In the genomic region with DNA sequence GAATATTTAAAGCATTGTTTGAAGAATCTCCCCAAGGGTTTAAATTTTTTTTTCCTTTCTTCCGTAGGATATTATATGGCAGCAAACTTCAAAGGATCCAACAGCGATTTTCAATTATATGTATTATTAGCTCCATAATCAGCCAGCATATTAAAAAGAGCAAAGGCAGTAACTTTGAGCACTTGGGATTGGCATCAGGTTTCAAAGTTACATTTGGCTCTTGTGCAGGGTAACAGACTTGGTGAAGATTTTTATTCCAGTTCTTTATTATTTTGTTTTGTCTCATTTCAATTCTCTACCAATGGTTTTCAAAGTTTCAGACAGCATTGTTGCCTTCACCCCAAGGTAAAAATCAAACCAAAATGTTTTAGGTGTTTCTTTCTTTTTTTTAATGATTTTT, we compare ENCODE assay signal across 19 cellular contexts.
DNase-seq lines count a peak whose midpoint lies in the region; ATAC-seq and TF ChIP-seq lines count a peak whose summit lies in the region.
"Had no signal": no experiment of that assay in that cellular context is flagged by ENCODE, and none has a peak within 500 bp of the region (broad histone marks: within the 10 kb centered on the region; RNA-seq: fewer than 3 reads in every experiment).

No MANE protein-coding gene starts in this region.

- no peak overlapping the region for H4K5ac ChIP-seq in IMR-90 (ENCODE audit: low read depth, low read length)

- H3K23ac ChIP-seq in IMR-90 (ENCODE audit: low read depth, low read length), result peak overlapping the region; percentile 19; the same call in 1 of the 2 replicates

- POLR2A ChIA-PET in IMR-90 (lab: Charles Lee; ENCODE audit: unreplicated experiment), result no interaction called here

- TF ChIP-seq RAD21 in IMR-90 (IDR thresholded peaks at IDR 0.05; ENCODE audit: low read length), result no peak

- H3K4ac ChIP-seq in IMR-90 (ENCODE audit: low read depth, low read length), result peak overlapping the region; percentile 44; the same call in 1 of the 2 replicates

- H3K9me3 ChIP-seq in IMR-90 (ENCODE audit: control insufficient read depth, insufficient read depth, low read length) (no peaks in the 10 kb centered on the region), osteoblast (ENCODE audit: low read depth, low read length) (no peaks in the 10 kb centered on the region), skeletal muscle tissue (ENCODE audit: control insufficient read depth in 3 of 3, low read length in 3 of 3) (no peaks in the 10 kb centered on the region)
- H3K9me3 ChIP-seq: A549, HAP-1, SJCRH30 had no signal

- H3K4me1 ChIP-seq in IMR-90 (ENCODE audit: control insufficient read depth, insufficient read depth, low read length) (peaks cover 10% of the 10 kb centered on the region), osteoblast (ENCODE audit: insufficient read depth, low read length) (peaks cover 22% of the 10 kb centered on the region), skeletal muscle tissue (ENCODE audit: control insufficient read depth in 3 of 3, insufficient read depth in 3 of 3, low read length in 3 of 3) (peaks cover 36 to 50% (median 41%) of the 10 kb centered on the region in 3 donors)
- H3K4me1 ChIP-seq: HAP-1 had no signal

- no peak for DNase-seq in IMR-90
- no peak for DNase-seq in chondrocyte (ENCODE audit: low spot score)
- no peak for DNase-seq in osteoblast (ENCODE audit: insufficient read length, low spot score, missing footprints)
- no peak for DNase-seq in activated CD4-positive, alpha-beta T cell treated with anti-CD3 and anti-CD28 coated beads for 4 hours
- DNase-seq in AG08395 (ENCODE audit: low spot score), result no peak
- DNase-seq: CD4-positive, CD25-positive, alpha-beta regulatory T cell; DMS79 treated with DMSO at 0.1 percent for 48 hours; KG1; NCI-H1092; NCI-H1436 treated with DMSO at 0.1 percent for 48 hours; NCI-H2029; NCI-H2171 treated with DMSO at 0.1 percent for 48 hours; NCI-H526; OCI-M1; SJCRH30 had no signal

- H3K36me3 ChIP-seq in IMR-90 (ENCODE audit: control insufficient read depth, insufficient read depth, low read length) (no peaks in the 10 kb centered on the region), osteoblast (ENCODE audit: insufficient read depth, low read length) (no peaks in the 10 kb centered on the region), skeletal muscle tissue (ENCODE audit: control insufficient read depth in 3 of 3, insufficient read depth in 3 of 3, low read length in 3 of 3) (no peaks in the 10 kb centered on the region)
- H3K36me3 ChIP-seq: HAP-1, SJCRH30 had no signal

- H3K9ac ChIP-seq in IMR-90 (ENCODE audit: low read depth, low read length) (no peak overlapping the region), skeletal muscle tissue (ENCODE audit: low read depth in 1 of 3, low read length in 3 of 3) (peak overlapping the region; percentile 17 to 42 (median 37))

- in situ Hi-C loops in IMR-90 (cut with MboI; ENCODE audit: low sequenced_read_pairs), result loop anchor here (10.0 kb wide), 1 partner anchor 191 kb away; a partner anchor contains a TSS

- H3K4me2 ChIP-seq in IMR-90 (ENCODE audit: low read depth, low read length) (no peak overlapping the region), osteoblast (ENCODE audit: insufficient read depth, low read length) (peak overlapping the region; percentile 77)

- peaks cover 33% of the 10 kb centered on the region for H3K4me1 Mint-ChIP-seq in chondrocyte (ENCODE audit: low read depth)
- H3K4me1 Mint-ChIP-seq: CD4-positive, CD25-positive, alpha-beta regulatory T cell had no signal

- no peaks in the 10 kb centered on the region for H3K79me2 ChIP-seq in osteoblast (ENCODE audit: insufficient read depth, low read length)

- H3K4me3 Mint-ChIP-seq in chondrocyte (ENCODE audit: unreplicated experiment), result no peak overlapping the region
- H3K4me3 Mint-ChIP-seq: CD4-positive, CD25-positive, alpha-beta regulatory T cell had no signal

- H2AFZ ChIP-seq in IMR-90 (replicated peaks; ENCODE audit: low read length, poor library complexity), result no peak overlapping the region
- H2AFZ ChIP-seq in osteoblast (ENCODE audit: low read length), result no peak overlapping the region

- peak overlapping the region; percentile 83 for H2BK120ac ChIP-seq in IMR-90 (ENCODE audit: low read depth, low read length)

- H4K20me1 ChIP-seq in IMR-90 (ENCODE audit: insufficient read depth, low read length), result no peaks in the 10 kb centered on the region
- H4K20me1 ChIP-seq in osteoblast (ENCODE audit: insufficient read depth, low read length), result no peaks in the 10 kb centered on the region

- no TSS peak for BruUV-seq in IMR-90 (replicated peaks; lab: Mats Ljungman, UMichigan)

- TF ChIP-seq CTCF in IMR-90 (conservative IDR thresholded peaks at IDR 0.05; ENCODE audit: low read depth, low read length) (no peak), chondrocyte (IDR thresholded peaks at IDR 0.05) (no peak), osteoblast (IDR thresholded peaks at IDR 0.05; ENCODE audit: extremely low read depth, low read depth, low read length) (no peak)

- peak overlapping the region; percentile 10 for H3K27ac Mint-ChIP-seq in chondrocyte (ENCODE audit: unreplicated experiment)
- H3K27ac Mint-ChIP-seq: CD4-positive, CD25-positive, alpha-beta regulatory T cell had no signal

- H3K27me3 ChIP-seq in IMR-90 (ENCODE audit: control insufficient read depth, insufficient read depth, low read length) (no peaks in the 10 kb centered on the region), osteoblast (ENCODE audit: insufficient read depth, low read length) (no peaks in the 10 kb centered on the region), skeletal muscle tissue (ENCODE audit: control insufficient read depth in 3 of 3, insufficient read depth in 3 of 3, low read length in 3 of 3) (no peaks in the 10 kb centered on the region)
- H3K27me3 ChIP-seq: SJCRH30 had no signal

- peak overlapping the region; percentile 87 for H4K91ac ChIP-seq in IMR-90 (ENCODE audit: insufficient read depth, low read depth, low read length)

- H3K4me3 ChIP-seq in IMR-90 (ENCODE audit: insufficient read depth, low read depth, low read length) (no peak overlapping the region), osteoblast (ENCODE audit: insufficient read depth, low read length) (no peak overlapping the region), skeletal muscle tissue (ENCODE audit: low read length in 3 of 3) (no peak overlapping the region)
- H3K4me3 ChIP-seq: A549, HAP-1, SJCRH30 had no signal

- H3K14ac ChIP-seq in IMR-90 (replicated peaks; ENCODE audit: low read depth, low read length), result peak overlapping the region; percentile 31; the same call in 1 of the 2 replicates

- H3K27me3 Mint-ChIP-seq in chondrocyte (ENCODE audit: low read depth), result no peaks in the 10 kb centered on the region

- WGBS in IMR-90 (ENCODE audit: extremely low coverage in 2 of 2, insufficient read length in 1 of 2), 2 experiments, result no CpG with 5 or more reads among the region's 2 CpGs

- no peak overlapping the region for H2AK9ac ChIP-seq in IMR-90 (replicated peaks; ENCODE audit: low read depth, low read length, poor library complexity)

- H3K9me3 Mint-ChIP-seq in chondrocyte (ENCODE audit: low read depth), result no peaks in the 10 kb centered on the region
- H3K9me3 Mint-ChIP-seq: CD4-positive, CD25-positive, alpha-beta regulatory T cell had no signal

- peak overlapping the region; percentile 70; the same call in 1 of the 2 replicates for H2BK20ac ChIP-seq in IMR-90 (ENCODE audit: low read depth, low read length)

- no peaks in the 10 kb centered on the region for H3K36me3 Mint-ChIP-seq in chondrocyte (ENCODE audit: low read depth)
- H3K36me3 Mint-ChIP-seq: CD4-positive, CD25-positive, alpha-beta regulatory T cell had no signal

- intact Hi-C loops in IMR-90 (cut with micrococcal nuclease), result no loop called here

- peak overlapping the region; percentile 22; the same call in 1 of the 2 replicates for H3K18ac ChIP-seq in IMR-90 (ENCODE audit: low read depth, low read length)

- CTCF ChIA-PET in IMR-90 (lab: Yijun Ruan, JAX), result interaction anchor here (0.9 to 1.7 kb wide), 2 partner anchors 13 to 18 kb away, joined by 3 to 9 read pairs; no protein-coding TSS in a partner anchor

- H4K8ac ChIP-seq in IMR-90 (ENCODE audit: low read depth in 2 of 2, low read length in 2 of 2), result peak overlapping the region in 1 of 2 experiments; percentile 41; a peak in 3 of 4 replicates

- dilution Hi-C loops in IMR-90 (cut with HindIII; ENCODE audit: low sequenced_read_pairs, unreplicated experiment), result no loop called here

- H2BK15ac ChIP-seq in IMR-90 (ENCODE audit: low read depth, low read length), result peak overlapping the region; percentile 66; the same call in 2 of the 3 replicates

- H3K27ac ChIP-seq in IMR-90 (ENCODE audit: insufficient read depth, low read length), result peak overlapping the region; percentile 31; the same call in 1 of the 2 replicates
- H3K27ac ChIP-seq in osteoblast (ENCODE audit: low read depth, low read length), result no peak overlapping the region
- peak overlapping the region; percentile 93 for H3K27ac ChIP-seq in skeletal muscle tissue (ENCODE audit: low read depth, low read length)
- H3K27ac ChIP-seq: A549, SJCRH30 had no signal

- no peak overlapping the region for H3K56ac ChIP-seq in IMR-90 (ENCODE audit: extremely low read depth, insufficient read depth, low read length)

- H3K79me1 ChIP-seq in IMR-90 (ENCODE audit: low read depth in 1 of 2, low read length in 2 of 2), result no peaks in the 10 kb centered on the region

- TF ChIP-seq POLR2A in IMR-90 (IDR thresholded peaks at IDR 0.05; ENCODE audit: low read depth, low read length), result no peak

- no peak overlapping the region for H2BK5ac ChIP-seq in IMR-90 (ENCODE audit: low read depth, low read length, poor library complexity, severe bottlenecking)

- ATAC-seq in IMR-90 (ENCODE audit: low read depth) (no peak), HG03025 (IDR thresholded peaks at IDR 0.05; ENCODE audit: low FRiP score, unreplicated experiment) (no peak)
- ATAC-seq: A549 had no signal

- H2AK5ac ChIP-seq in IMR-90 (ENCODE audit: low read depth, low read length), result no peak overlapping the region

- peaks cover 5% of the 10 kb centered on the region for H3K9me1 ChIP-seq in IMR-90 (ENCODE audit: insufficient read depth, low read length)

TF ChIP-seq in IMR-90, 13 proteins besides CTCF, POLR2A, EP300 and RAD21:
- TF ChIP-seq SMC3 (IDR thresholded peaks at IDR 0.05; ENCODE audit: low read depth, low read length) (no peak), RFX5 (IDR thresholded peaks at IDR 0.05; ENCODE audit: low read depth, low read length) (no peak)
- TF ChIP-seq, protein P1, sequence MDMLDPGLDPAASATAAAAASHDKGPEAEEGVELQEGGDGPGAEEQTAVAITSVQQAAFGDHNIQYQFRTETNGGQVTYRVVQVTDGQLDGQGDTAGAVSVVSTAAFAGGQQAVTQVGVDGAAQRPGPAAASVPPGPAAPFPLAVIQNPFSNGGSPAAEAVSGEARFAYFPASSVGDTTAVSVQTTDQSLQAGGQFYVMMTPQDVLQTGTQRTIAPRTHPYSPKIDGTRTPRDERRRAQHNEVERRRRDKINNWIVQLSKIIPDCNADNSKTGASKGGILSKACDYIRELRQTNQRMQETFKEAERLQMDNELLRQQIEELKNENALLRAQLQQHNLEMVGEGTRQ (IDR thresholded peaks at IDR 0.05; ENCODE audit: low read depth, low read length), result no peak
